3 cellular contexts compared by ENCODE assay signal in the genomic region with DNA sequence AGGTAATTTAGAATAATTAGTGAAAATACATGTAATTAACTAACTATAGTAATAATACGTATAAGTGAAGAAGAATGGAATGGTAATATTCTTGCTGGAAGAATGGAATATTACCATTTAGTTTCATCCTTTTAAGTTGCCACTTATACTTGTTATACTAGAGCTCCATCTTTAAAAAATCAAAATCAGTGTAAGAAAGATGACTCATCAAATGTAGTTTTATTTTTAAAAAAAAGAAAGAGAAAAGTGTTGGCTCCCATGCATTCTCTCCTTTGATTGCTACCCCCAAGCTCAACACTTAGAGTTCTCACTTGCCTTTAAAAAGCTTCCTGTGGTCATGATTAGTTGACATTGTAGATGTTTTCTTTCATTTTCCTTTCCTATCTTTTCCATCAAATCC.
TF ChIP-seq lines count a peak whose summit lies in the region.

No MANE protein-coding gene starts in this region.

TF ChIP-seq in SK-N-SH, 30 proteins besides CTCF, POLR2A, EP300 and RAD21 (continued from another document):
- TF ChIP-seq, protein P1, sequence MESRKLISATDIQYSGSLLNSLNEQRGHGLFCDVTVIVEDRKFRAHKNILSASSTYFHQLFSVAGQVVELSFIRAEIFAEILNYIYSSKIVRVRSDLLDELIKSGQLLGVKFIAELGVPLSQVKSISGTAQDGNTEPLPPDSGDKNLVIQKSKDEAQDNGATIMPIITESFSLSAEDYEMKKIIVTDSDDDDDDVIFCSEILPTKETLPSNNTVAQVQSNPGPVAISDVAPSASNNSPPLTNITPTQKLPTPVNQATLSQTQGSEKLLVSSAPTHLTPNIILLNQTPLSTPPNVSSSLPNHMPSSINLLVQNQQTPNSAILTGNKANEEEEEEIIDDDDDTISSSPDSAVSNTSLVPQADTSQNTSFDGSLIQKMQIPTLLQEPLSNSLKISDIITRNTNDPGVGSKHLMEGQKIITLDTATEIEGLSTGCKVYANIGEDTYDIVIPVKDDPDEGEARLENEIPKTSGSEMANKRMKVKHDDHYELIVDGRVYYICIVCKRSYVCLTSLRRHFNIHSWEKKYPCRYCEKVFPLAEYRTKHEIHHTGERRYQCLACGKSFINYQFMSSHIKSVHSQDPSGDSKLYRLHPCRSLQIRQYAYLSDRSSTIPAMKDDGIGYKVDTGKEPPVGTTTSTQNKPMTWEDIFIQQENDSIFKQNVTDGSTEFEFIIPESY (IDR thresholded peaks at IDR 0.05; ENCODE audit: borderline replicate concordance, low read depth) = no peak
- no peak for TF ChIP-seq GATA2 (CRISPR knock-in tag; IDR thresholded peaks at IDR 0.05)

TF ChIP-seq in SK-N-SH treated with all-trans-retinoic acid at 6 μM for 48 hours, 23 proteins besides CTCF, POLR2A, EP300 and RAD21:
- TF ChIP-seq PATZ1 (CRISPR knock-in tag; IDR thresholded peaks at IDR 0.05; ENCODE audit: borderline replicate concordance) (no peak), CSDC2 (CRISPR knock-in tag; IDR thresholded peaks at IDR 0.05) (no peak), ZNF565 (CRISPR knock-in tag; conservative IDR thresholded peaks at IDR 0.05; ENCODE audit: low read depth) (no peak), GLIS3 (CRISPR knock-in tag; IDR thresholded peaks at IDR 0.05) (no peak), SNAI2 (CRISPR knock-in tag; IDR thresholded peaks at IDR 0.05) (no peak), TSHZ2 (CRISPR knock-in tag; IDR thresholded peaks at IDR 0.05) (no peak), ZNF70 (CRISPR knock-in tag; IDR thresholded peaks at IDR 0.05) (no peak), OSR1 (CRISPR knock-in tag; IDR thresholded peaks at IDR 0.05) (no peak), ZFP3 (CRISPR knock-in tag; IDR thresholded peaks at IDR 0.05) (no peak), ESRRG (CRISPR knock-in tag; IDR thresholded peaks at IDR 0.05) (no peak), ISL1 (CRISPR knock-in tag; IDR thresholded peaks at IDR 0.05) (no peak)
- TF ChIP-seq, protein P2, sequence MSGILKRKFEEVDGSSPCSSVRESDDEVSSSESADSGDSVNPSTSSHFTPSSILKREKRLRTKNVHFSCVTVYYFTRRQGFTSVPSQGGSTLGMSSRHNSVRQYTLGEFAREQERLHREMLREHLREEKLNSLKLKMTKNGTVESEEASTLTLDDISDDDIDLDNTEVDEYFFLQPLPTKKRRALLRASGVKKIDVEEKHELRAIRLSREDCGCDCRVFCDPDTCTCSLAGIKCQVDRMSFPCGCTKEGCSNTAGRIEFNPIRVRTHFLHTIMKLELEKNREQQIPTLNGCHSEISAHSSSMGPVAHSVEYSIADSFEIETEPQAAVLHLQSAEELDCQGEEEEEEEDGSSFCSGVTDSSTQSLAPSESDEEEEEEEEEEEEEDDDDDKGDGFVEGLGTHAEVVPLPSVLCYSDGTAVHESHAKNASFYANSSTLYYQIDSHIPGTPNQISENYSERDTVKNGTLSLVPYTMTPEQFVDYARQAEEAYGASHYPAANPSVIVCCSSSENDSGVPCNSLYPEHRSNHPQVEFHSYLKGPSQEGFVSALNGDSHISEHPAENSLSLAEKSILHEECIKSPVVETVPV (CRISPR knock-in tag; IDR thresholded peaks at IDR 0.05) = no peak

TF ChIP-seq in K562, 482 proteins besides CTCF, POLR2A, EP300 and RAD21:
- TF ChIP-seq CUX1 (CRISPR knock-in tag; IDR thresholded peaks at IDR 0.05) (no peak), KHSRP (IDR thresholded peaks at IDR 0.05) (no peak), ZNF316 (IDR thresholded peaks at IDR 0.05) (peak; percentile 61), BRCA1 (IDR thresholded peaks at IDR 0.05) (no peak), BRCA1 (CRISPR knock-in tag; IDR thresholded peaks at IDR 0.05) (no peak), FOXM1 (IDR thresholded peaks at IDR 0.05; ENCODE audit: low read depth) (no peak), FOXM1 (CRISPR knock-in tag; IDR thresholded peaks at IDR 0.05; ENCODE audit: low read depth) (no peak), C11orf30 (IDR thresholded peaks at IDR 0.05; ENCODE audit: low read depth) (peak; percentile 28; the same call in 1 of the 2 replicates), BCL6 (CRISPR knock-in tag; IDR thresholded peaks at IDR 0.05) (no peak), POLR3A (IDR thresholded peaks at IDR 0.05; ENCODE audit: borderline replicate concordance, extremely low read depth, insufficient read depth, insufficient read length) (no peak), HOMEZ (CRISPR knock-in tag; IDR thresholded peaks at IDR 0.05) (no peak), NFYB (IDR thresholded peaks at IDR 0.05; ENCODE audit: extremely low read depth, insufficient read length) (no peak), TBL1XR1 (IDR thresholded peaks at IDR 0.05; ENCODE audit: low read length in 2 of 2) (no peak), BACH1 (tag; IDR thresholded peaks at IDR 0.05) (no peak), MAFG (tag; conservative IDR thresholded peaks at IDR 0.05) (0 out of 2 replicates have a peak, but pooled peaks have one; percentile 30), NFIX (CRISPR knock-in tag; IDR thresholded peaks at IDR 0.05; ENCODE audit: low read depth) (no peak), ZNF24 (IDR thresholded peaks at IDR 0.05) (no peak), MXD1 (CRISPR knock-in tag; IDR thresholded peaks at IDR 0.05; ENCODE audit: borderline replicate concordance, poor library complexity, severe bottlenecking) (no peak), TRIM28 (IDR thresholded peaks at IDR 0.05) (no peak), GATAD2B (IDR thresholded peaks at IDR 0.05; ENCODE audit: borderline replicate concordance) (no peak), ZNF644 (tag; IDR thresholded peaks at IDR 0.05; ENCODE audit: low read depth) (no peak)
- TF ChIP-seq, protein P3, sequence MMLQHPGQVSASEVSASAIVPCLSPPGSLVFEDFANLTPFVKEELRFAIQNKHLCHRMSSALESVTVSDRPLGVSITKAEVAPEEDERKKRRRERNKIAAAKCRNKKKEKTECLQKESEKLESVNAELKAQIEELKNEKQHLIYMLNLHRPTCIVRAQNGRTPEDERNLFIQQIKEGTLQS (IDR thresholded peaks at IDR 0.05) = 0 out of 2 replicates have a peak, but pooled peaks have one; percentile 17
- TF ChIP-seq, protein P3 (CRISPR knock-in tag; conservative IDR thresholded peaks at IDR 0.05) = no peak
